ENCODE assay signal across 8 cellular contexts in genomic region chr4:15805583-15806517, GRCh38. TPM values are rescaled to one million over a fixed set of nuclear protein-coding genes. Genes with fewer than 3 reads are reported as not detected.
DNase-seq lines count a peak whose midpoint lies in the region; ATAC-seq and TF ChIP-seq lines count a peak whose summit lies in the region.

No MANE protein-coding gene starts in this region.

- H3K36me3 Mint-ChIP-seq in brain (no peaks in the 10 kb centered on the region), immature natural killer cell (no peaks in the 10 kb centered on the region)

- H3K9me3 ChIP-seq in Peyer's patch = no peaks in the 10 kb centered on the region

- no peak overlapping the region for H3K27ac ChIP-seq in Peyer's patch

- peak; percentile 34 for DNase-seq in NCI-H1436 (lab: John Stamatoyannopoulos, UW)
- DNase-seq in NCI-H1436 treated with DMSO at 0.1 percent for 48 hours (lab: John Stamatoyannopoulos, UW) = no peak
- peak; percentile 12 for DNase-seq in KG1 (lab: John Stamatoyannopoulos, UW)
- peak in 1 of 3 donors; percentile 66 for DNase-seq in Peyer's patch
- peak; percentile 55 to 63 (median 56) for DNase-seq in immature natural killer cell
- peak; percentile 16 to 23 for DNase-seq in stimulated activated CD4-positive, alpha-beta T cell treated with anti-CD3 and anti-CD28 coated beads, Interleukin-2, amount 100 ng/mL, for 48 hours

- no peak overlapping the region for H3K4me3 ChIP-seq in Peyer's patch

- H3K36me3 ChIP-seq in Peyer's patch = no peaks in the 10 kb centered on the region

- H3K27me3 Mint-ChIP-seq in brain (peaks cover 15% of the 10 kb centered on the region), immature natural killer cell (ENCODE audit: low read depth in 3 of 3) (peaks cover 0 to 4% (median 0%) of the 10 kb centered on the region in 3 donors)

- peak; percentile 37 to 84 (median 78) for TF ChIP-seq CTCF in Peyer's patch (IDR thresholded peaks at IDR 0.05)
- peak; percentile 65 to 84 for TF ChIP-seq CTCF in brain (conservative IDR thresholded peaks at IDR 0.05)

- ATAC-seq in GM21447 (IDR thresholded peaks at IDR 0.05; ENCODE audit: unreplicated experiment) = peak; percentile 40

- H3K27ac Mint-ChIP-seq in brain (peak overlapping the region in 3 of 5 experiments; percentile 6 to 46 (median 39)), immature natural killer cell (peak overlapping the region in 5 of 6 donors; percentile 39 to 79 (median 67))

- H3K4me1 Mint-ChIP-seq in brain (no peaks in the 10 kb centered on the region), immature natural killer cell (peaks cover 50 to 86% of the 10 kb centered on the region in 2 donors)

- TF ChIP-seq POLR2A in Peyer's patch (IDR thresholded peaks at IDR 0.05) = no peak

- no peak overlapping the region for H3K4me3 Mint-ChIP-seq in brain
- peak overlapping the region in 2 of 5 donors; percentile 9 to 10 for H3K4me3 Mint-ChIP-seq in immature natural killer cell

- peaks cover under 1 to 18% (median 6%) of the 10 kb centered on the region in 5 experiments for H3K9me3 Mint-ChIP-seq in brain
- no peaks in the 10 kb centered on the region for H3K9me3 Mint-ChIP-seq in immature natural killer cell

- H3K4me1 ChIP-seq in Peyer's patch = peaks cover 0 to 2% (median 0%) of the 10 kb centered on the region in 4 donors

- H3K27me3 ChIP-seq in Peyer's patch = no peaks in the 10 kb centered on the region

RNA-seq across cellular contexts. Expression of gene CD38, which starts 27.7 kb away (rescaled TPM):
- 10 to 100 TPM in 1 of 4 donors, 1 to 10 TPM in 3; 2.1 to 19.0 (median 3.9) TPM for total RNA-seq in Peyer's patch
- polyA plus RNA-seq in brain (ENCODE audit: insufficient read depth, low read depth, low replicate concordance) = 1.1 TPM
- polyA plus RNA-seq in immature natural killer cell = 100 to 1,000 TPM in 1 of 3 donors, 10 to 100 TPM in 2; 33.4 to 133 (median 60.9) TPM

Comparison
In these comparisons a context has a peak if more than half of its experiments do, and no peak if none do; other contexts are left out.
1. RNA of gene CD38, which starts 27.7 kb away (polyA plus RNA-seq): 33.4 to 133 TPM in immature natural killer cell; 1.1 TPM in brain (single experiment); every median in the first group is over 10 times any median in the second.